In the genomic region with DNA sequence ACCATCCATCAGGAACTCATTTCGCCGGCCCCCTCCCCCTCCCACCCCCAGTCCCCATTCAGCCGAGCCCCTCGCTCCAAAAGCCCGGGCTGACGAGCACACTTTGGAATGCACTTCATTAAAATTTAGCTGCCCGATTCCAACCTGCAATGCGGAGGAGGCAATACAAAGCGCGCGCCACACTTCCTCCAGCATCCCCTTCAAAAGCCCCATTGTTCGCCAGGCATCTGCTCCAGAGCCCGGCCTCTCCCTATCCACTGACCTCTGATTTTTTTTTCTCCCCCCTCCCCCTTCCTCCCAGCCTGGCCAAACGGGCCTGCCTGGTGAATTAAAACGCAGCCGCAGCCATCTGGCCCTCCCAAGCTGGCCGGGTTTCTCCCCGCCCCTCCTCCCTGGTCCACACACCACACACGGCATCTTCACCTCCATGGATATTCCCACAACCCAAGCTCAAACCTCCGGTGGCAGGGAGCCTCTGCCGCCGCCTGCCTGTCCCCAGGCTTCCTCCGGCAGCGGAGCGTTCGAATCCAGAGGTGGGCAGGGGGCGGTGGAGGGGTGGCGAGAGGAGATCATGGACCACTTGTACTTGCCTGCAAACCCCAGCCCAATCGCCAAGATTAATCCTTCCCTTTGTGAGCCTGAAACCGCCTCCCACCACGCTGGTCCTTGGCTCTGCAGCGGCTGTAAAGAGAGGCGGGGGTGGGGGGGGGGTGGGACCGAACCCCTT, we compare ENCODE assay signal across 8 cellular contexts.
DNase-seq lines count a peak whose midpoint lies in the region; FAIRE-seq and TF ChIP-seq lines count a peak whose summit lies in the region.

No MANE protein-coding gene starts in this region.

- H2AK5ac ChIP-seq in H9 (ENCODE audit: insufficient read length, low read length) = no peak overlapping the region

- in situ Hi-C loops in KBM-7 (cut with MboI; ENCODE audit: low pct_unique_long_range_greater_than_20kb, low sequenced_read_pairs) = no loop called here

- DNase-seq in H9 (peak; percentile 93), astrocyte (ENCODE audit: low read depth) (peak; percentile 51), skeletal muscle cell (ENCODE audit: low read depth) (no peak), MV-4-11 (lab: John Stamatoyannopoulos, UW) (no peak), HTR-8/SVneo (ENCODE audit: insufficient read length, low spot score) (no peak), KBM-7 (no peak)
- DNase-seq in stimulated activated CD4-positive, alpha-beta T cell treated with anti-CD3 and anti-CD28 coated beads, Interleukin-4, amount 100 ng/mL, for 4 hours = no peak

- peaks cover 8% of the 10 kb centered on the region for H3K23me2 ChIP-seq in H9 (ENCODE audit: insufficient read length, low read depth, low read length, poor library complexity, severe bottlenecking)

- peak overlapping the region; percentile 91 for H2BK120ac ChIP-seq in H9 (ENCODE audit: low read depth, low read length, poor library complexity, severe bottlenecking)

- peak overlapping the region; percentile 60 for H2BK20ac ChIP-seq in H9 (ENCODE audit: low read depth, low read length, poor library complexity, severe bottlenecking)

- H2BK15ac ChIP-seq in H9 (ENCODE audit: low read depth, low read length) = no peak overlapping the region

- H3K9me3 Mint-ChIP-seq in H9 = no peaks in the 10 kb centered on the region
- H3K9me3 Mint-ChIP-seq in astrocyte (ENCODE audit: unreplicated experiment) = no peaks in the 10 kb centered on the region

- H3K9me3 ChIP-seq in H9 (ENCODE audit: control insufficient read depth, low read depth, low read length) (no peaks in the 10 kb centered on the region), astrocyte (ENCODE audit: insufficient read depth, low read depth, low read length) (no peaks in the 10 kb centered on the region)

- no peaks in the 10 kb centered on the region for H4K20me1 ChIP-seq in H9 (ENCODE audit: control insufficient read depth, insufficient read depth, insufficient read length)
- H4K20me1 ChIP-seq in astrocyte (ENCODE audit: insufficient read depth, low read length) = peaks cover 10% of the 10 kb centered on the region

- H3K79me2 ChIP-seq in H9 (ENCODE audit: insufficient read depth, low read length) (peaks cover 4% of the 10 kb centered on the region; the same call in 1 of the 2 replicates), astrocyte (ENCODE audit: insufficient read depth, low read length) (no peaks in the 10 kb centered on the region)

- peak overlapping the region; percentile 79 for H3K9ac ChIP-seq in H9 (ENCODE audit: extremely low read depth, insufficient read length, low read length)
- peak overlapping the region; percentile 75 for H3K9ac ChIP-seq in astrocyte (ENCODE audit: low read length)

- H3K4ac ChIP-seq in H9 (ENCODE audit: low read depth, low read length) = peak overlapping the region; percentile 59; the same call in 1 of the 2 replicates

- H3K4me1 ChIP-seq in H9 (ENCODE audit: insufficient read depth, low read length) = no peaks in the 10 kb centered on the region
- H3K4me1 ChIP-seq in astrocyte (ENCODE audit: insufficient read depth, low read length) = peaks cover 8% of the 10 kb centered on the region

- H4K8ac ChIP-seq in H9 (replicated peaks; ENCODE audit: insufficient read length, low read depth, low read length) = no peak overlapping the region

- peak overlapping the region; percentile 56 for H3T11ph ChIP-seq in H9 (ENCODE audit: low read length)

- peaks cover 53 to 60% of the 10 kb centered on the region in 2 experiments for H3K4me1 Mint-ChIP-seq in H9
- H3K4me1 Mint-ChIP-seq in astrocyte (ENCODE audit: low read depth, unreplicated experiment) = peaks cover 26% of the 10 kb centered on the region

- H2BK5ac ChIP-seq in H9 (ENCODE audit: insufficient read length, low read length) = no peak overlapping the region

- H3K79me1 ChIP-seq in H9 (ENCODE audit: insufficient read depth, low read depth, low read length, poor library complexity, severe bottlenecking) = no peaks in the 10 kb centered on the region

- peak overlapping the region; percentile 77 for H4K91ac ChIP-seq in H9 (ENCODE audit: insufficient read length, low read depth, low read length)

- H3K27me3 Mint-ChIP-seq in H9 (ENCODE audit: low read depth) (no peaks in the 10 kb centered on the region), astrocyte (ENCODE audit: low read depth, unreplicated experiment) (no peaks in the 10 kb centered on the region)

- H3K36me3 ChIP-seq in astrocyte (ENCODE audit: insufficient read depth, low read length) = no peaks in the 10 kb centered on the region

- no CpG with 5 or more reads among the region's 34 CpGs for WGBS in H9 (ENCODE audit: extremely low coverage, insufficient read length, low lambda C conversion rate)

- H3K27me3 ChIP-seq in H9 (ENCODE audit: insufficient read depth, low read length) (no peaks in the 10 kb centered on the region), astrocyte (ENCODE audit: insufficient read depth, low read length) (no peaks in the 10 kb centered on the region)

- peak overlapping the region; percentile 82 to 87 for H3K4me3 Mint-ChIP-seq in H9
- peak overlapping the region; percentile 81 for H3K4me3 Mint-ChIP-seq in astrocyte (ENCODE audit: unreplicated experiment)

- H4K5ac ChIP-seq in H9 (ENCODE audit: insufficient read length, low read depth, low read length) = peak overlapping the region; percentile 29

- H3K18ac ChIP-seq in H9 (ENCODE audit: insufficient read length, low read depth, low read length) = peak overlapping the region; percentile 87

- H3K27ac Mint-ChIP-seq in H9 (peak overlapping the region; percentile 99), astrocyte (ENCODE audit: unreplicated experiment) (peak overlapping the region; percentile 53)

- peak overlapping the region; percentile 93 for H3K4me2 ChIP-seq in H9 (ENCODE audit: insufficient read depth, insufficient read length, low read length)
- peak overlapping the region; percentile 90 for H3K4me2 ChIP-seq in astrocyte (ENCODE audit: low read length)

- TF ChIP-seq CTCF in H9 (conservative IDR thresholded peaks at IDR 0.05) (no peak), astrocyte (IDR thresholded peaks at IDR 0.05; ENCODE audit: insufficient read depth, low read depth, low read length) (no peak)

- no peak overlapping the region for H2BK12ac ChIP-seq in H9 (ENCODE audit: insufficient read length, low read depth, low read length)

- H3K56ac ChIP-seq in H9 (ENCODE audit: insufficient read length, low read depth, low read length) = no peak overlapping the region

- H3K36me3 Mint-ChIP-seq in H9 (ENCODE audit: insufficient read depth in 1 of 3, low read depth in 3 of 3) (no peaks in the 10 kb centered on the region), astrocyte (ENCODE audit: low read depth, unreplicated experiment) (no peaks in the 10 kb centered on the region)

- H3K4me3 ChIP-seq in astrocyte (ENCODE audit: insufficient read depth, low read depth, low read length) (peak overlapping the region; percentile 57), iPS-11a (ENCODE audit: low read depth, low read length) (peak overlapping the region; percentile 63), skeletal muscle cell (ENCODE audit: low read depth, low read length) (peak overlapping the region; percentile 49)

- H3K14ac ChIP-seq in H9 (ENCODE audit: insufficient read depth, low read length) = peak overlapping the region; percentile 88

- H3K27ac ChIP-seq in H9 (ENCODE audit: insufficient read length, low read depth, low read length) (peak overlapping the region; percentile 85), astrocyte (ENCODE audit: low read depth, low read length) (peak overlapping the region; percentile 24)

- no peak overlapping the region for H3K23ac ChIP-seq in H9 (ENCODE audit: insufficient read length, low read depth, low read length)

- no peak for FAIRE-seq in astrocyte (lab: Jason Lieb, UNC)
- no peak for FAIRE-seq in HTR-8/SVneo (lab: Jason Lieb, UNC)

- H2AFZ ChIP-seq in H9 (ENCODE audit: low read length) (no peak overlapping the region), astrocyte (ENCODE audit: low read depth, low read length) (peak overlapping the region; percentile 62)

Comparison
In these comparisons a context has a peak if more than half of its experiments do, and no peak if none do; other contexts are left out.
1. DNase-seq: peak in H9 (single experiment) and astrocyte (single experiment); none in skeletal muscle cell (single experiment), MV-4-11 (single experiment), stimulated activated CD4-positive, alpha-beta T cell treated with anti-CD3 and anti-CD28 coated beads, Interleukin-4, amount 100 ng/mL, for 4 hours (0 of 2), HTR-8/SVneo (single experiment) and KBM-7 (single experiment).
2. Peak in every context shown above with its lines, with median percentiles within 50 percentile points of each other: H3K4me3 ChIP-seq.